Comparison of ENCODE assay signal across 17 cellular contexts in genomic region chr1:201221201-201221846, GRCh38. TPM values are rescaled to one million over a fixed set of nuclear protein-coding genes. Genes with fewer than 3 reads are reported as not detected.
DNase-seq lines count a peak whose midpoint lies in the region; ATAC-seq and TF ChIP-seq lines count a peak whose summit lies in the region.
"Had no signal": no experiment of that assay in that cellular context is flagged by ENCODE, and none has a peak within 500 bp of the region (broad histone marks: within the 10 kb centered on the region; RNA-seq: fewer than 3 reads in every experiment).

No MANE protein-coding gene starts in this region.

- H2AFZ ChIP-seq in neuronal stem cell (ENCODE audit: low read length): no peak overlapping the region

- H2BK12ac ChIP-seq in neuronal stem cell (ENCODE audit: low read length): no peak overlapping the region

- H2BK120ac ChIP-seq in neuronal stem cell (ENCODE audit: low read depth, low read length): no peak overlapping the region

- H3K27ac ChIP-seq in right atrium auricular region: no peak overlapping the region
- H3K27ac ChIP-seq in neuronal stem cell (replicated peaks; ENCODE audit: low read length): no peak overlapping the region
- H3K27ac ChIP-seq: RWPE1 had no signal

- peak overlapping the region; percentile 78 for H3K23ac ChIP-seq in neuronal stem cell (ENCODE audit: low read depth, low read length, poor library complexity)

- H4K91ac ChIP-seq in neuronal stem cell (ENCODE audit: low read depth, low read length, poor library complexity): no peak overlapping the region

- no peak overlapping the region for H2BK5ac ChIP-seq in neuronal stem cell (ENCODE audit: low read length)

- no peaks in the 10 kb centered on the region for H3K79me1 ChIP-seq in neuronal stem cell (ENCODE audit: low read depth, low read length)

- WGBS in neuronal stem cell (ENCODE audit: extremely low coverage in 2 of 2, insufficient read length in 2 of 2, insufficient replicate concordance in 1 of 2), 2 donors: no CpG with 5 or more reads among the region's 10 CpGs

- intact Hi-C loops in Right ventricle myocardium inferior (cut with DNase I): loop anchor here (10.0 kb wide), 1 partner anchor 137 kb away; no protein-coding TSS in a partner anchor

- H2AK5ac ChIP-seq in neuronal stem cell (ENCODE audit: low read depth, low read length): no peak overlapping the region

- H3K4me1 ChIP-seq in right atrium auricular region: no peaks in the 10 kb centered on the region
- peaks cover 0 to 4% of the 10 kb centered on the region in 2 donors for H3K4me1 ChIP-seq in neuronal stem cell (ENCODE audit: control insufficient read depth in 2 of 2, insufficient read depth in 1 of 2, low read depth in 1 of 2, low read length in 2 of 2)
- H3K4me1 ChIP-seq: BE2C had no signal

- no peak overlapping the region for H4K8ac ChIP-seq in neuronal stem cell (ENCODE audit: low read depth, low read length)

- H2BK15ac ChIP-seq in neuronal stem cell (ENCODE audit: low read length): no peak overlapping the region

- H3K36me3 ChIP-seq in right atrium auricular region (no peaks in the 10 kb centered on the region), neuronal stem cell (replicated peaks in 1 of 2; ENCODE audit: control insufficient read depth in 2 of 2, insufficient read depth in 2 of 2, low read length in 2 of 2) (no peaks in the 10 kb centered on the region)
- H3K36me3 ChIP-seq: BE2C had no signal

- peak; percentile 49 for DNase-seq in right atrium auricular region (ENCODE audit: low spot score)
- DNase-seq in Right ventricle myocardium inferior (ENCODE audit: missing footprints): no peak
- DNase-seq in neuronal stem cell (ENCODE audit: low spot score): no peak
- no peak for DNase-seq in iPS-NIHi11 (ENCODE audit: low spot score)
- DNase-seq in CD1c-positive myeloid dendritic cell (ENCODE audit: extremely low spot score): no peak
- DNase-seq in stimulated activated CD4-positive, alpha-beta T cell treated with anti-CD3 and anti-CD28 coated beads, Interleukin-2, amount 100 ng/mL, for 48 hours: no peak
- DNase-seq: BE2C; CD8-positive, alpha-beta memory T cell; KG1; NCI-H1092 treated with DMSO at 0.1 percent for 48 hours; NCI-H1694; NCI-H69; NK-92 treated with Interleukin-12 subunit alpha and Interleukin-12 subunit beta, amount 100 ng/mL, for 24 hours had no signal

- H3K9me3 ChIP-seq in right atrium auricular region (no peaks in the 10 kb centered on the region), neuronal stem cell (replicated peaks in 1 of 2; ENCODE audit: control insufficient read depth in 2 of 2, insufficient read depth in 1 of 2, low read depth in 1 of 2, low read length in 2 of 2) (no peaks in the 10 kb centered on the region)
- H3K9me3 ChIP-seq: BE2C had no signal

- ATAC-seq in Right ventricle myocardium inferior (no peak), esophagus mucosa (peak; percentile 14)

- H3K4ac ChIP-seq in neuronal stem cell (ENCODE audit: low read length): no peak overlapping the region

- no peak overlapping the region for H3K4me2 ChIP-seq in neuronal stem cell (ENCODE audit: insufficient read depth, low read length, poor library complexity, severe bottlenecking)

- peak overlapping the region; percentile 81 for H3K9ac ChIP-seq in neuronal stem cell (ENCODE audit: low read depth, low read length, poor library complexity)

- H3K4me3 ChIP-seq in right atrium auricular region (no peak overlapping the region), neuronal stem cell (ENCODE audit: low read length in 2 of 2) (no peak overlapping the region)

- no peak overlapping the region for H3K14ac ChIP-seq in neuronal stem cell (ENCODE audit: low read length)

- H3K18ac ChIP-seq in neuronal stem cell (ENCODE audit: low read length): no peak overlapping the region

- H3K27me3 ChIP-seq in right atrium auricular region: no peaks in the 10 kb centered on the region
- peaks cover 0 to 25% (median 0%) of the 10 kb centered on the region in 3 experiments for H3K27me3 ChIP-seq in neuronal stem cell (ENCODE audit: control insufficient read depth in 3 of 3, insufficient read depth in 3 of 3, low read depth in 1 of 3, low read length in 3 of 3)
- H3K27me3 ChIP-seq: BE2C had no signal

- TF ChIP-seq CTCF in right atrium auricular region (IDR thresholded peaks at IDR 0.05): no peak

RNA-seq across cellular contexts. Expression of gene IGFN1, which starts 30.7 kb away (rescaled TPM):
- not detected for total RNA-seq in right atrium auricular region
- not detected for total RNA-seq in Right ventricle myocardium inferior
- total RNA-seq in esophagus mucosa: 0.12 TPM
- polyA plus RNA-seq in neuronal stem cell (2013, experiment 1 of 2): 0.15 TPM
- polyA plus RNA-seq in neuronal stem cell (2013, experiment 2 of 2): 0.12 TPM
- total RNA-seq: CD8-positive, alpha-beta memory T cell; M059J had no signal
- polyA plus RNA-seq: AG04450; CD8-positive, alpha-beta memory T cell had no signal
